30 cellular contexts compared by ENCODE assay signal in the genomic region with DNA sequence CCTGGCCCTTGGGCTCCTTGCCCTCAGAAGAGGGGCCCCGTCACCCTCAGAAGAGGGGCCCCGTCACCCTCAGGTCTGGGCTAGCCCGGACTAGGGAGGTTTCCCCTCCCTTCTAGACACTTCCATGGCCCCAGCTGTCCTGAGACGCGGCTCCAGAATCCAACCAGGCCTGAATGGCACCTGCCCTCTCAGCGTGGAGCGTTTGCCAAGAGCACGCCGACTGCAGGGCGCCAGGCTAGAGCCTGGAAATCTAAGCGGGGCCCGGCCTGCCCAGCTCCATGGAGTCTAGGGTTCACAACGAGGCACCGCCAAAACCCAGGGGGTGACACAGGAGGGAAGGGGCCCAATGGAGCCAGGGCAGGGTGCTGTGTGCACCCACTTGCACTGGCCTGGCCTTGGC. TPM values are rescaled to one million over a fixed set of nuclear protein-coding genes. Genes with fewer than 3 reads are reported as not detected.
"Had no signal": no experiment of that assay in that cellular context is flagged by ENCODE, and none has a peak within 500 bp of the region (broad histone marks: within the 10 kb centered on the region; RNA-seq: fewer than 3 reads in every experiment).

No MANE protein-coding gene starts in this region.

- H3K4me1 ChIP-seq: SJSA1 had no signal

- H3K4me2 ChIP-seq: KMS-11 had no signal

- FAIRE-seq: HTR-8/SVneo, K562 had no signal

- H3K27ac ChIP-seq: HL-60, KMS-11, SJSA1, SK-N-MC had no signal

- H3K9me3 ChIP-seq: SJSA1 had no signal

- H3K36me3 ChIP-seq: SJSA1 had no signal

- DNase-seq: Kasumi-1; MM.1S; NCI-H1092 treated with DMSO at 0.1 percent for 48 hours; NCI-H1436; NCI-H187; NCI-H2029; NCI-H2081 treated with DMSO at 0.1 percent for 48 hours; NCI-H2171 treated with DMSO at 0.1 percent for 48 hours; NCI-H345; NCI-H524; NCI-H526 treated with DMSO at 0.1 percent for 48 hours; NCI-H748 treated with DMSO at 0.1 percent for 48 hours; NK-92 treated with Interleukin-12 subunit alpha and Interleukin-12 subunit beta, amount 100 ng/mL, for 24 hours; PC-3; Right ventricle myocardium superior; SIG-M5; SW 1271; T-cell had no signal

- ATAC-seq: K562, Panc1, PC-3, T-cell had no signal

- H3K27me3 ChIP-seq: SJSA1 had no signal

- H3K9ac ChIP-seq: KMS-11 had no signal

- H3K4me3 ChIP-seq: K562, SJSA1, SK-N-MC had no signal

RNA-seq across cellular contexts. Expression of gene ATP2B3, which starts 7.8 kb away (rescaled TPM):
- total RNA-seq: K562, M059J, NCI-H460, OCI-LY7, PC-3, Right ventricle myocardium superior, RPMI7951, SJSA1 had no signal
- polyA plus RNA-seq: IgD-negative memory B cell had no signal

RNA-seq across cellular contexts. Expression of gene BGN, which starts 14.8 kb away (rescaled TPM):
- total RNA-seq: OCI-LY7, PC-3 had no signal
- polyA plus RNA-seq: IgD-negative memory B cell, K562 had no signal
